In genomic region chr13:20566917-20567755, GRCh38 we compare ENCODE assay signal across 8 cellular contexts. TPM values are rescaled to one million over a fixed set of nuclear protein-coding genes. Genes with fewer than 3 reads are reported as not detected.
DNase-seq lines count a peak whose midpoint lies in the region; ATAC-seq, FAIRE-seq and TF ChIP-seq lines count a peak whose summit lies in the region.

A gene with protein sequence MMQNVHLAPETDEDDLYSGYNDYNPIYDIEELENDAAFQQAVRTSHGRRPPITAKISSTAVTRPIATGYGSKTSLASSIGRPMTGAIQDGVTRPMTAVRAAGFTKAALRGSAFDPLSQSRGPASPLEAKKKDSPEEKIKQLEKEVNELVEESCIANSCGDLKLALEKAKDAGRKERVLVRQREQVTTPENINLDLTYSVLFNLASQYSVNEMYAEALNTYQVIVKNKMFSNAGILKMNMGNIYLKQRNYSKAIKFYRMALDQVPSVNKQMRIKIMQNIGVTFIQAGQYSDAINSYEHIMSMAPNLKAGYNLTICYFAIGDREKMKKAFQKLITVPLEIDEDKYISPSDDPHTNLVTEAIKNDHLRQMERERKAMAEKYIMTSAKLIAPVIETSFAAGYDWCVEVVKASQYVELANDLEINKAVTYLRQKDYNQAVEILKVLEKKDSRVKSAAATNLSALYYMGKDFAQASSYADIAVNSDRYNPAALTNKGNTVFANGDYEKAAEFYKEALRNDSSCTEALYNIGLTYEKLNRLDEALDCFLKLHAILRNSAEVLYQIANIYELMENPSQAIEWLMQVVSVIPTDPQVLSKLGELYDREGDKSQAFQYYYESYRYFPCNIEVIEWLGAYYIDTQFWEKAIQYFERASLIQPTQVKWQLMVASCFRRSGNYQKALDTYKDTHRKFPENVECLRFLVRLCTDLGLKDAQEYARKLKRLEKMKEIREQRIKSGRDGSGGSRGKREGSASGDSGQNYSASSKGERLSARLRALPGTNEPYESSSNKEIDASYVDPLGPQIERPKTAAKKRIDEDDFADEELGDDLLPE (plus strand): TSS chr13:20567157. CDS start chr13:20574386, 7,229 bp downstream.

- H3K36me3 Mint-ChIP-seq in WTC11 (peaks cover 15% of the 10 kb centered on the region), immature natural killer cell (no peaks in the 10 kb centered on the region)

- H3K4me1 ChIP-seq in smooth muscle cell (ENCODE audit: low read depth) = peaks cover 9% of the 10 kb centered on the region

- peak within 1 kb of the TSS; percentile 93 for H3K9ac ChIP-seq in smooth muscle cell (ENCODE audit: low read depth)

- peak within 1 kb of the TSS; percentile 83 for H2AFZ ChIP-seq in smooth muscle cell (ENCODE audit: low read depth)

- peaks cover 15% of the 10 kb centered on the region for H3K27me3 Mint-ChIP-seq in WTC11 (ENCODE audit: low read depth)
- H3K27me3 Mint-ChIP-seq in immature natural killer cell (ENCODE audit: low read depth in 3 of 3) = peaks cover 4 to 7% (median 6%) of the 10 kb centered on the region in 3 donors

- peak; percentile 93 for ATAC-seq in GM18907 (IDR thresholded peaks at IDR 0.05; ENCODE audit: unreplicated experiment)
- ATAC-seq in HG03135 (IDR thresholded peaks at IDR 0.05; ENCODE audit: unreplicated experiment) = peak; percentile 85
- peak; percentile 88 for ATAC-seq in WTC11

- H3K4me1 Mint-ChIP-seq in WTC11 (peaks cover 9% of the 10 kb centered on the region), immature natural killer cell (peaks cover 14 to 19% of the 10 kb centered on the region in 2 donors)

- H3K36me3 ChIP-seq in bronchial epithelial cell (ENCODE audit: control insufficient read depth, insufficient read depth, low read length) (no peaks in the 10 kb centered on the region), smooth muscle cell (ENCODE audit: low read depth) (no peaks in the 10 kb centered on the region)

- H3K9me3 ChIP-seq in smooth muscle cell (replicated peaks; ENCODE audit: low read depth) = no peaks in the 10 kb centered on the region

- H4K20me1 ChIP-seq in smooth muscle cell (ENCODE audit: low read depth) = no peaks in the 10 kb centered on the region

- H3K4me3 ChIP-seq in bronchial epithelial cell (ENCODE audit: low read depth, low read length) = peak within 1 kb of the TSS; percentile 74
- H3K4me3 ChIP-seq in smooth muscle cell = peak within 1 kb of the TSS; percentile 54

- H3K4me2 ChIP-seq in smooth muscle cell = peak within 1 kb of the TSS; percentile 89

- peaks cover 13% of the 10 kb centered on the region for H3F3A ChIP-seq in smooth muscle cell (ENCODE audit: low read depth)

- DNase-seq in AG08395 (ENCODE audit: low spot score) = peak; percentile 89
- DNase-seq in NCI-H2227 (lab: John Stamatoyannopoulos, UW; ENCODE audit: unreplicated experiment) = peak; percentile 70
- DNase-seq in WTC11 (ENCODE audit: low spot score) = peak; percentile 88
- DNase-seq in bronchial epithelial cell (ENCODE audit: low read depth) = peak; percentile 60
- peak; percentile 84 for DNase-seq in immature natural killer cell
- peak; percentile 89 for DNase-seq in smooth muscle cell (lab: John Stamatoyannopoulos, UW; ENCODE audit: unreplicated experiment)

- peak within 1 kb of the TSS; percentile 92 for H3K27ac Mint-ChIP-seq in WTC11
- peak within 1 kb of the TSS; percentile 80 to 96 (median 92) for H3K27ac Mint-ChIP-seq in immature natural killer cell

- WGBS in smooth muscle cell (ENCODE audit: low lambda C conversion rate) = 2% methylated on average over 54 of the region's 72 CpGs

- FAIRE-seq in bronchial epithelial cell (lab: Jason Lieb, UNC) = no peak

- H3K27ac ChIP-seq in smooth muscle cell (ENCODE audit: low read depth) = peak within 1 kb of the TSS; percentile 97

- H3K4me3 Mint-ChIP-seq in WTC11 (peak within 1 kb of the TSS; percentile 83), immature natural killer cell (peak within 1 kb of the TSS; percentile 91 to 94 (median 93))

- H3K9me3 Mint-ChIP-seq in WTC11 = peaks cover 21% of the 10 kb centered on the region
- peaks cover 0 to 5% (median 0%) of the 10 kb centered on the region in 6 donors for H3K9me3 Mint-ChIP-seq in immature natural killer cell

- TF ChIP-seq CTCF in WTC11 (IDR thresholded peaks at IDR 0.05) = no peak
- no peak for TF ChIP-seq CTCF in bronchial epithelial cell (IDR thresholded peaks at IDR 0.05; ENCODE audit: insufficient read depth, low read length, severe bottlenecking)
- TF ChIP-seq CTCF in smooth muscle cell (IDR thresholded peaks at IDR 0.05; ENCODE audit: borderline replicate concordance, insufficient read depth, poor library complexity, severe bottlenecking) = no peak

- POLR2A ChIA-PET in WTC11 (lab: Charles Lee) = no interaction called here

- CTCF ChIA-PET in WTC11 (lab: Charles Lee) = interaction anchor here (1.0 kb wide), 1 partner anchor 72 kb away, joined by 3 read pairs; no protein-coding TSS in a partner anchor

- H3K27me3 ChIP-seq in bronchial epithelial cell (ENCODE audit: control insufficient read depth, insufficient read depth, low read length) = no peaks in the 10 kb centered on the region
- H3K27me3 ChIP-seq in smooth muscle cell (ENCODE audit: low read depth) = no peaks in the 10 kb centered on the region

- peaks cover 24% of the 10 kb centered on the region for H3K79me2 ChIP-seq in smooth muscle cell (ENCODE audit: low read depth)

TF ChIP-seq in WTC11, 78 proteins besides CTCF, POLR2A, EP300 and RAD21:
- TF ChIP-seq, protein P1, sequence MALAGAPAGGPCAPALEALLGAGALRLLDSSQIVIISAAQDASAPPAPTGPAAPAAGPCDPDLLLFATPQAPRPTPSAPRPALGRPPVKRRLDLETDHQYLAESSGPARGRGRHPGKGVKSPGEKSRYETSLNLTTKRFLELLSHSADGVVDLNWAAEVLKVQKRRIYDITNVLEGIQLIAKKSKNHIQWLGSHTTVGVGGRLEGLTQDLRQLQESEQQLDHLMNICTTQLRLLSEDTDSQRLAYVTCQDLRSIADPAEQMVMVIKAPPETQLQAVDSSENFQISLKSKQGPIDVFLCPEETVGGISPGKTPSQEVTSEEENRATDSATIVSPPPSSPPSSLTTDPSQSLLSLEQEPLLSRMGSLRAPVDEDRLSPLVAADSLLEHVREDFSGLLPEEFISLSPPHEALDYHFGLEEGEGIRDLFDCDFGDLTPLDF (CRISPR knock-in tag; IDR thresholded peaks at IDR 0.05) = peak; percentile 50; the same call in 1 of the 2 replicates
- TF ChIP-seq ZNF317 (CRISPR knock-in tag; IDR thresholded peaks at IDR 0.05; ENCODE audit: borderline replicate concordance, low read depth) (peak; percentile 33; the same call in 1 of the 2 replicates), JAZF1 (CRISPR knock-in tag; IDR thresholded peaks at IDR 0.05) (no peak), ZNF423 (CRISPR knock-in tag; IDR thresholded peaks at IDR 0.05) (peak; percentile 72), GRHL2 (CRISPR knock-in tag; IDR thresholded peaks at IDR 0.05; ENCODE audit: insufficient replicate concordance, severe bottlenecking) (no peak), E2F5 (CRISPR knock-in tag; IDR thresholded peaks at IDR 0.05) (peak; percentile 66; the same call in 1 of the 2 replicates)
- TF ChIP-seq, protein P2, sequence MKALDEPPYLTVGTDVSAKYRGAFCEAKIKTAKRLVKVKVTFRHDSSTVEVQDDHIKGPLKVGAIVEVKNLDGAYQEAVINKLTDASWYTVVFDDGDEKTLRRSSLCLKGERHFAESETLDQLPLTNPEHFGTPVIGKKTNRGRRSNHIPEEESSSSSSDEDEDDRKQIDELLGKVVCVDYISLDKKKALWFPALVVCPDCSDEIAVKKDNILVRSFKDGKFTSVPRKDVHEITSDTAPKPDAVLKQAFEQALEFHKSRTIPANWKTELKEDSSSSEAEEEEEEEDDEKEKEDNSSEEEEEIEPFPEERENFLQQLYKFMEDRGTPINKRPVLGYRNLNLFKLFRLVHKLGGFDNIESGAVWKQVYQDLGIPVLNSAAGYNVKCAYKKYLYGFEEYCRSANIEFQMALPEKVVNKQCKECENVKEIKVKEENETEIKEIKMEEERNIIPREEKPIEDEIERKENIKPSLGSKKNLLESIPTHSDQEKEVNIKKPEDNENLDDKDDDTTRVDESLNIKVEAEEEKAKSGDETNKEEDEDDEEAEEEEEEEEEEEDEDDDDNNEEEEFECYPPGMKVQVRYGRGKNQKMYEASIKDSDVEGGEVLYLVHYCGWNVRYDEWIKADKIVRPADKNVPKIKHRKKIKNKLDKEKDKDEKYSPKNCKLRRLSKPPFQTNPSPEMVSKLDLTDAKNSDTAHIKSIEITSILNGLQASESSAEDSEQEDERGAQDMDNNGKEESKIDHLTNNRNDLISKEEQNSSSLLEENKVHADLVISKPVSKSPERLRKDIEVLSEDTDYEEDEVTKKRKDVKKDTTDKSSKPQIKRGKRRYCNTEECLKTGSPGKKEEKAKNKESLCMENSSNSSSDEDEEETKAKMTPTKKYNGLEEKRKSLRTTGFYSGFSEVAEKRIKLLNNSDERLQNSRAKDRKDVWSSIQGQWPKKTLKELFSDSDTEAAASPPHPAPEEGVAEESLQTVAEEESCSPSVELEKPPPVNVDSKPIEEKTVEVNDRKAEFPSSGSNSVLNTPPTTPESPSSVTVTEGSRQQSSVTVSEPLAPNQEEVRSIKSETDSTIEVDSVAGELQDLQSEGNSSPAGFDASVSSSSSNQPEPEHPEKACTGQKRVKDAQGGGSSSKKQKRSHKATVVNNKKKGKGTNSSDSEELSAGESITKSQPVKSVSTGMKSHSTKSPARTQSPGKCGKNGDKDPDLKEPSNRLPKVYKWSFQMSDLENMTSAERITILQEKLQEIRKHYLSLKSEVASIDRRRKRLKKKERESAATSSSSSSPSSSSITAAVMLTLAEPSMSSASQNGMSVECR (CRISPR knock-in tag; IDR thresholded peaks at IDR 0.05; ENCODE audit: borderline replicate concordance) = peak; percentile 83; the same call in 1 of the 2 replicates
- TF ChIP-seq, protein P3, sequence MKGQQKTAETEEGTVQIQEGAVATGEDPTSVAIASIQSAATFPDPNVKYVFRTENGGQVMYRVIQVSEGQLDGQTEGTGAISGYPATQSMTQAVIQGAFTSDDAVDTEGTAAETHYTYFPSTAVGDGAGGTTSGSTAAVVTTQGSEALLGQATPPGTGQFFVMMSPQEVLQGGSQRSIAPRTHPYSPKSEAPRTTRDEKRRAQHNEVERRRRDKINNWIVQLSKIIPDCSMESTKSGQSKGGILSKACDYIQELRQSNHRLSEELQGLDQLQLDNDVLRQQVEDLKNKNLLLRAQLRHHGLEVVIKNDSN (CRISPR knock-in tag; IDR thresholded peaks at IDR 0.05) = 0 out of 2 replicates have a peak, but pooled peaks have one; percentile 15

RNA-seq across cellular contexts. Expression of the gene that starts here (rescaled TPM):
- total RNA-seq in WTC11 (2021) (6.1 to 7.1 TPM (median 6.5 TPM) in 3 replicates), bronchial epithelial cell (4.5 and 6.3 TPM in 2 replicates), smooth muscle cell (13.4 and 16.7 TPM in 2 replicates)
- polyA plus RNA-seq in immature natural killer cell (1 to 10 TPM; 5.6 to 6.9 (median 6.2) TPM), smooth muscle cell (9.0 TPM in 2 replicates)

Comparison
In these comparisons a context has a peak if more than half of its experiments do, and no peak if none do; other contexts are left out.
1. Peak in every context shown above with its lines: DNase-seq, ATAC-seq, H3K4me3 ChIP-seq and H3K27ac ChIP-seq.